ENCODE assay signal across 8 cellular contexts in the genomic region with DNA sequence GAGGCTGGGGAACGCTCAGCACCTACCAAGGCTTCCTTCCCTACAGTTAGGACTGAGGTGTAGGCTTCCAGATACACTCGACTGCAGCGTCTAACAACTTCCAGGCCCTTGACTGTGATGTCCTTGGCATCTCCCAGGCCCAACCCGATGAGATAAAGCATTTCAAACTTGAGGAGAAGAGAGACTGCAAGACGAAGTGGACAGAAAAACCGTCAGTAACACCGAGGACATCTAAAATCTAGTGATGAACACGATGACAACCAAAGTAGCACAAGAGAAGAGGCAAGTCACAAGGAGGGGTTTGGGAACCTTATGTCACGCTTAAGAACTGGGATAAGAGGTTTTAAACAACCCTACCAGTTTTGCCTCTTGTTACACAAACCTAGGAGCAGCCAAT. TPM values are rescaled to one million over a fixed set of nuclear protein-coding genes. Genes with fewer than 3 reads are reported as not detected.
DNase-seq lines count a peak whose midpoint lies in the region; ATAC-seq, FAIRE-seq and TF ChIP-seq lines count a peak whose summit lies in the region.

No MANE protein-coding gene starts in this region.

- H3K4me1 Mint-ChIP-seq in glutamatergic neuron (ENCODE audit: low read depth, unreplicated experiment): peaks cover 8% of the 10 kb centered on the region

- H3K27me3 Mint-ChIP-seq in glutamatergic neuron (ENCODE audit: unreplicated experiment): peaks cover 2% of the 10 kb centered on the region

- H3K14ac ChIP-seq in trophoblast cell (ENCODE audit: low read length): peak overlapping the region; percentile 77

- peak overlapping the region; percentile 93 for H3K4me3 Mint-ChIP-seq in glutamatergic neuron (ENCODE audit: unreplicated experiment)

- no peak overlapping the region for H2BK5ac ChIP-seq in trophoblast cell (ENCODE audit: low read depth, low read length, poor library complexity)

- H3K4me3 ChIP-seq in Jurkat, Clone E6-1 (ENCODE audit: low read length): peak overlapping the region; percentile 79
- peak overlapping the region; percentile 71 for H3K4me3 ChIP-seq in trophoblast cell (ENCODE audit: low read depth, low read length)

- DNase-seq in EH (ENCODE audit: low read depth) (peak; percentile 46), glutamatergic neuron (peak; percentile 17), trophoblast cell (no peak), GM19239 (ENCODE audit: insufficient read length, low spot score) (no peak), posterior vena cava (ENCODE audit: low spot score) (no peak)
- no peak for DNase-seq in Jurkat, Clone E6-1 (ENCODE audit: low read depth, low spot score)
- DNase-seq in activated T-cell treated with anti-CD3 and anti-CD28 coated beads, Interleukin-2, amount 50 U/mL, for 1 hour: peak; percentile 36

- peak overlapping the region; percentile 95 for H3K27ac Mint-ChIP-seq in glutamatergic neuron (ENCODE audit: unreplicated experiment)

- H3K4me2 ChIP-seq in trophoblast cell (ENCODE audit: low read length): peak overlapping the region; percentile 68

- no peak for FAIRE-seq in GM19239 (lab: Jason Lieb, UNC)

- no peak for TF ChIP-seq CTCF in glutamatergic neuron (IDR thresholded peaks at IDR 0.05; ENCODE audit: partially characterized antibody, unreplicated experiment)

- H3K9me3 Mint-ChIP-seq in glutamatergic neuron (ENCODE audit: unreplicated experiment): peaks cover 7% of the 10 kb centered on the region

- H3K4ac ChIP-seq in trophoblast cell (ENCODE audit: low read depth, low read length): peak overlapping the region; percentile 87

- no peak overlapping the region for H3K23ac ChIP-seq in trophoblast cell (ENCODE audit: low read length)

- H3K36me3 Mint-ChIP-seq in glutamatergic neuron (ENCODE audit: unreplicated experiment): no peaks in the 10 kb centered on the region

- peaks cover 0 to 1% of the 10 kb centered on the region in 2 experiments for H3K36me3 ChIP-seq in trophoblast cell (ENCODE audit: control insufficient read depth in 1 of 2, insufficient read depth in 2 of 2, low read length in 2 of 2)

- H3K79me2 ChIP-seq in trophoblast cell (ENCODE audit: control insufficient read depth, insufficient read depth, low read length, poor library complexity): peaks cover 5% of the 10 kb centered on the region

- H3K79me1 ChIP-seq in trophoblast cell (ENCODE audit: low read length): peaks cover 6% of the 10 kb centered on the region

- H3K9ac ChIP-seq in trophoblast cell (ENCODE audit: low read length): peak overlapping the region; percentile 63

- peak overlapping the region; percentile 42 for H2AFZ ChIP-seq in trophoblast cell (ENCODE audit: insufficient read depth, low read length, poor library complexity)

- H4K8ac ChIP-seq in trophoblast cell (ENCODE audit: low read depth, low read length): peak overlapping the region; percentile 95

- peak overlapping the region; percentile 73 for H2AK5ac ChIP-seq in trophoblast cell (ENCODE audit: low read length)

- intact Hi-C loops in posterior vena cava (cut with DNase I): no loop called here

- peak overlapping the region; percentile 77 for H4K12ac ChIP-seq in trophoblast cell (ENCODE audit: low read depth, low read length)

- no peak overlapping the region for H2BK120ac ChIP-seq in trophoblast cell (ENCODE audit: insufficient read depth, low read length, poor library complexity)

- H3K18ac ChIP-seq in trophoblast cell (ENCODE audit: low read length): peak overlapping the region; percentile 33

- no peak overlapping the region for H2BK12ac ChIP-seq in trophoblast cell (ENCODE audit: low read length)

- no peaks in the 10 kb centered on the region for H3K27me3 ChIP-seq in trophoblast cell (ENCODE audit: insufficient read depth, low read length)

- H3K27ac ChIP-seq in trophoblast cell (ENCODE audit: low read depth, low read length): no peak overlapping the region

- no peaks in the 10 kb centered on the region for H3K4me1 ChIP-seq in trophoblast cell (ENCODE audit: control insufficient read depth in 1 of 2, insufficient read depth in 2 of 2, low read length in 2 of 2)

- H3K9me3 ChIP-seq in trophoblast cell (ENCODE audit: insufficient read depth, low read depth, low read length): no peaks in the 10 kb centered on the region

- peak overlapping the region; percentile 50 for H4K91ac ChIP-seq in trophoblast cell (ENCODE audit: low read depth, low read length)

- peak; percentile 34 for ATAC-seq in GM21723 (IDR thresholded peaks at IDR 0.05; ENCODE audit: unreplicated experiment)

- no CpG with 5 or more reads among the region's 9 CpGs for WGBS in trophoblast cell (ENCODE audit: extremely low coverage, insufficient coverage, insufficient read length)

RNA-seq across cellular contexts. Expression of a gene that starts 0.3 kb away (rescaled TPM):
- polyA plus RNA-seq in Jurkat, Clone E6-1 (2012; ENCODE audit: insufficient read depth, insufficient read length): 57.8 TPM
- total RNA-seq in glutamatergic neuron (ENCODE audit: unreplicated experiment): 40.5 TPM
- polyA plus RNA-seq in trophoblast cell (2013): 23.7 and 27.1 TPM in 2 replicates
- total RNA-seq in posterior vena cava: 10 to 100 TPM; 13.6 to 18.6 TPM

Comparison
In these comparisons a context has a peak if more than half of its experiments do, and no peak if none do; other contexts are left out.
1. DNase-seq: peak in EH (single experiment), activated T-cell treated with anti-CD3 and anti-CD28 coated beads, Interleukin-2, amount 50 U/mL, for 1 hour (single experiment) and glutamatergic neuron (single experiment); none in Jurkat, Clone E6-1 (single experiment), trophoblast cell (0 of 2), GM19239 (single experiment) and posterior vena cava (single experiment).